ENCODE assay signal across 8 cellular contexts in the genomic region with DNA sequence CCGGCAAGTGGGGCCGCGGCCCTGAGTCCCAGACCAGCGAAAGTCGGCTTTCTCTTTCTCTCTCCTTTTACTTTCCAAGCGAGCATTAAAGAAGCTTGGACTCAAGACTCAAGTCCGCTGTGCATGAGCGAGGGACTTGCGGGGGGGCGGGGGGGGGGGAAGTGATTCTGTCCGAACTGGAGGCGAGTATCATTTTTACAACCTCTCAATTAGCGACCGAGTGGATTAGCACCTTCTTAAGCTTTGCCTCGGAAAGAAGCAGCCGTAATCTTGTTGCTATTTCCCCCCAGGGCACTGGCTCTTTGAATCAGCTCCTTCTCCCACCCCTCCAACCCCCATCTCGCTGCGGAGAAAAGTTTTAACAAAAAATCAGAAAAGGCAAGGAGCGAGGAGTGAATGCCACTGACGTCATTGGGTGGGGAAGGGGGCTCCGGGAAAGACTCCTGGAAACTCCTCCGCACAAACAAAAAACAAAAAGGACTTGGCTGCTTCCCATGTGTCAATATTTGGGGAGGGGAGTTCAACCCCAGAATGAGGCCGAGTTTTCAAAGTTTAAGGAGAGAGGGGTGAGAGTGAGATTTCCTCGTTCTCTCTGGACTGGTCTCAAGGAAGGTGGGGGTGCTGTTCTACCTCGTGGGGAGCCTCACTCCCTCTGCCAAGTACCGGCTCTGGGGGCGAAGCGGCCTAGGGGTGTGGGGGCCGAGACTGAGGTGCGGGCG. TPM values are rescaled to one million over a fixed set of nuclear protein-coding genes. Genes with fewer than 3 reads are reported as not detected.
DNase-seq lines count a peak whose midpoint lies in the region; ATAC-seq and TF ChIP-seq lines count a peak whose summit lies in the region.

No MANE protein-coding gene starts in this region.

- no peak overlapping the region for H3K4me3 Mint-ChIP-seq in MCF 10A (ENCODE audit: unreplicated experiment)
- no peak overlapping the region for H3K4me3 Mint-ChIP-seq in activated T-helper 1 cell treated with anti-CD3 and anti-CD28 coated beads, Interleukin-12 subunit alpha, Interleukin-12 subunit beta, Interleukin-2, Interleukin-4 antibody, amounts not matched to agents 30 ng/mL and 10 ng/mL and 1 ng/mL, durations not matched to agents 14 hours and 24 hours and 36 hours

- TF ChIP-seq CTCF in breast epithelium (IDR thresholded peaks at IDR 0.05) = no peak
- no peak for TF ChIP-seq CTCF in MCF 10A (IDR thresholded peaks at IDR 0.05; ENCODE audit: unreplicated experiment)
- no peak for TF ChIP-seq CTCF in ascending aorta (IDR thresholded peaks at IDR 0.05)
- no peak for TF ChIP-seq CTCF in lung (IDR thresholded peaks at IDR 0.05; ENCODE audit: control extremely low read depth, extremely low read depth)
- no peak for TF ChIP-seq CTCF in upper lobe of right lung (IDR thresholded peaks at IDR 0.05)

- ATAC-seq in lung (ENCODE audit: insufficient read depth, low FRiP score) (no peak), upper lobe of right lung (no peak), GM21423 (IDR thresholded peaks at IDR 0.05; ENCODE audit: unreplicated experiment) (no peak)

- peak overlapping the region; percentile 39 to 72 (median 49) for H3K4me3 ChIP-seq in breast epithelium
- peak overlapping the region; percentile 46 to 63 for H3K4me3 ChIP-seq in ascending aorta
- peak overlapping the region; percentile 19 for H3K4me3 ChIP-seq in lung
- peak overlapping the region; percentile 44 for H3K4me3 ChIP-seq in upper lobe of right lung

- H3K27me3 ChIP-seq in breast epithelium (peaks cover 30 to 100% of the 10 kb centered on the region in 2 donors), ascending aorta (peaks cover 81% of the 10 kb centered on the region), lung (ENCODE audit: control insufficient read depth, insufficient read depth) (peaks cover 20% of the 10 kb centered on the region), upper lobe of right lung (peaks cover 97% of the 10 kb centered on the region)

- H3K27me3 Mint-ChIP-seq in MCF 10A (ENCODE audit: insufficient read depth, unreplicated experiment) = peaks cover 33% of the 10 kb centered on the region
- peaks cover 73% of the 10 kb centered on the region for H3K27me3 Mint-ChIP-seq in activated T-helper 1 cell treated with anti-CD3 and anti-CD28 coated beads, Interleukin-12 subunit alpha, Interleukin-12 subunit beta, Interleukin-2, Interleukin-4 antibody, amounts not matched to agents 30 ng/mL and 10 ng/mL and 1 ng/mL, durations not matched to agents 14 hours and 24 hours and 36 hours (ENCODE audit: insufficient read depth)

- no peak overlapping the region for H3K27ac Mint-ChIP-seq in MCF 10A (ENCODE audit: low read depth, unreplicated experiment)
- no peak overlapping the region for H3K27ac Mint-ChIP-seq in activated T-helper 1 cell treated with anti-CD3 and anti-CD28 coated beads, Interleukin-12 subunit alpha, Interleukin-12 subunit beta, Interleukin-2, Interleukin-4 antibody, amounts not matched to agents 30 ng/mL and 10 ng/mL and 1 ng/mL, durations not matched to agents 14 hours and 24 hours and 36 hours

- H3K27ac ChIP-seq in breast epithelium (no peak overlapping the region), ascending aorta (no peak overlapping the region), lung (ENCODE audit: low read depth in 1 of 2, low read length in 1 of 2) (no peak overlapping the region), upper lobe of right lung (no peak overlapping the region)

- no peak for TF ChIP-seq POLR2A in breast epithelium (IDR thresholded peaks at IDR 0.05)

- no peaks in the 10 kb centered on the region for H3K9me3 Mint-ChIP-seq in MCF 10A (ENCODE audit: unreplicated experiment)
- no peaks in the 10 kb centered on the region for H3K9me3 Mint-ChIP-seq in activated T-helper 1 cell treated with anti-CD3 and anti-CD28 coated beads, Interleukin-12 subunit alpha, Interleukin-12 subunit beta, Interleukin-2, Interleukin-4 antibody, amounts not matched to agents 30 ng/mL and 10 ng/mL and 1 ng/mL, durations not matched to agents 14 hours and 24 hours and 36 hours

- WGBS in lung, 2 donors = 3 to 4% methylated on average over 31 of the region's 31 CpGs

- no peaks in the 10 kb centered on the region for H3K36me3 Mint-ChIP-seq in MCF 10A (ENCODE audit: insufficient read depth, unreplicated experiment)
- H3K36me3 Mint-ChIP-seq in activated T-helper 1 cell treated with anti-CD3 and anti-CD28 coated beads, Interleukin-12 subunit alpha, Interleukin-12 subunit beta, Interleukin-2, Interleukin-4 antibody, amounts not matched to agents 30 ng/mL and 10 ng/mL and 1 ng/mL, durations not matched to agents 14 hours and 24 hours and 36 hours (ENCODE audit: low read depth) = peaks cover 9% of the 10 kb centered on the region

- BruUV-seq in MCF 10A (replicated peaks; lab: Mats Ljungman, UMichigan) = no TSS peak

- H3K36me3 ChIP-seq in breast epithelium = no peaks in the 10 kb centered on the region
- H3K36me3 ChIP-seq in ascending aorta = no peaks in the 10 kb centered on the region
- no peaks in the 10 kb centered on the region for H3K36me3 ChIP-seq in lung (ENCODE audit: control insufficient read depth in 2 of 2, insufficient read depth in 2 of 2, low read length in 2 of 2)
- H3K36me3 ChIP-seq in upper lobe of right lung = no peaks in the 10 kb centered on the region

- DNase-seq in breast epithelium (ENCODE audit: low spot score in 2 of 2) (no peak), MCF 10A (ENCODE audit: unreplicated experiment) (no peak), ascending aorta (ENCODE audit: low spot score in 2 of 2) (no peak), lung (ENCODE audit: low spot score) (no peak), upper lobe of right lung (no peak), NCI-H146 (lab: John Stamatoyannopoulos, UW) (no peak)
- no peak for DNase-seq in activated T-helper 1 cell treated with anti-CD3 and anti-CD28 coated beads, Interleukin-12 subunit alpha, Interleukin-12 subunit beta, Interleukin-2, Interleukin-4 antibody, amounts not matched to agents 30 ng/mL and 10 ng/mL and 1 ng/mL, durations not matched to agents 14 hours and 24 hours and 36 hours (ENCODE audit: low spot score)

- H3K4me1 ChIP-seq in breast epithelium = peaks cover 30 to 38% of the 10 kb centered on the region in 2 donors
- peaks cover 34 to 78% of the 10 kb centered on the region in 2 donors for H3K4me1 ChIP-seq in ascending aorta
- peaks cover 16 to 58% of the 10 kb centered on the region in 2 donors for H3K4me1 ChIP-seq in lung (ENCODE audit: control insufficient read depth in 2 of 2, insufficient read depth in 2 of 2, low read length in 2 of 2)
- H3K4me1 ChIP-seq in upper lobe of right lung = peaks cover 73% of the 10 kb centered on the region

- H3K9me3 ChIP-seq in breast epithelium (no peaks in the 10 kb centered on the region), ascending aorta (no peaks in the 10 kb centered on the region), lung (ENCODE audit: control insufficient read depth in 2 of 2, insufficient read depth in 1 of 2, low read length in 1 of 2) (peaks cover 0 to 11% of the 10 kb centered on the region in 2 donors), upper lobe of right lung (no peaks in the 10 kb centered on the region)

- POLR2A ChIA-PET in MCF 10A (lab: Yijun Ruan, JAX) = no interaction called here

- peaks cover 6% of the 10 kb centered on the region for H3K4me1 Mint-ChIP-seq in MCF 10A (ENCODE audit: insufficient read depth, unreplicated experiment)
- peaks cover 33% of the 10 kb centered on the region for H3K4me1 Mint-ChIP-seq in activated T-helper 1 cell treated with anti-CD3 and anti-CD28 coated beads, Interleukin-12 subunit alpha, Interleukin-12 subunit beta, Interleukin-2, Interleukin-4 antibody, amounts not matched to agents 30 ng/mL and 10 ng/mL and 1 ng/mL, durations not matched to agents 14 hours and 24 hours and 36 hours (ENCODE audit: low read depth)

- CTCF ChIA-PET in MCF 10A (lab: Yijun Ruan, JAX) = interaction anchor here (1.1 kb wide), 1 partner anchor 28 kb away, joined by 3 read pairs; no protein-coding TSS in a partner anchor

- intact Hi-C loops in breast epithelium (cut with DNase I; ENCODE audit: low total_unique reads) (no loop called here), MCF 10A (cut with micrococcal nuclease) (no loop called here), ascending aorta (cut with DNase I) (loop anchor here (10.0 kb wide), 1 partner anchor 271 kb away; no protein-coding TSS in a partner anchor), upper lobe of right lung (cut with DNase I) (no loop called here)
- intact Hi-C loops in activated T-helper 1 cell treated with anti-CD3 and anti-CD28 coated beads, Interleukin-12 subunit alpha, Interleukin-12 subunit beta, Interleukin-2, Interleukin-4 antibody, amounts not matched to agents 30 ng/mL and 10 ng/mL and 1 ng/mL, durations not matched to agents 14 hours and 24 hours and 36 hours (cut with micrococcal nuclease) = loop anchor here (2.0 kb wide), 1 partner anchor 623 kb away; no protein-coding TSS in a partner anchor

RNA-seq across cellular contexts. Expression of a gene that starts 2.3 kb away (rescaled TPM):
- under 1 TPM in 1 of 3 donors, not detected in 2; 0.88 TPM for total RNA-seq in breast epithelium
- not detected in 2 replicates for total RNA-seq in MCF 10A (2022)
- not detected for total RNA-seq in ascending aorta
- total RNA-seq in lung = not detected
- polyA plus RNA-seq in lung = under 1 TPM in 1 of 2 donors, not detected in 1; 0.01 TPM
- not detected for total RNA-seq in upper lobe of right lung
- not detected in 2 replicates for total RNA-seq in activated T-helper 1 cell treated with anti-CD3 and anti-CD28 coated beads, Interleukin-12 subunit alpha, Interleukin-12 subunit beta, Interleukin-2, Interleukin-4 antibody, amounts not matched to agents 30 ng/mL and 10 ng/mL and 1 ng/mL, durations not matched to agents 14 hours and 24 hours and 36 hours

Comparison
In these comparisons a context has a peak if more than half of its experiments do, and no peak if none do; other contexts are left out.
1. intact Hi-C loops: an anchor here in ascending aorta (10.0 kb wide) and activated T-helper 1 cell treated with anti-CD3 and anti-CD28 coated beads, Interleukin-12 subunit alpha, Interleukin-12 subunit beta, Interleukin-2, Interleukin-4 antibody, amounts not matched to agents 30 ng/mL and 10 ng/mL and 1 ng/mL, durations not matched to agents 14 hours and 24 hours and 36 hours (2.0 kb wide); none called in breast epithelium, MCF 10A and upper lobe of right lung.